Comparison of ENCODE assay signal across 1 cellular context in genomic region chr14:50521912-50522341, GRCh38.
TF ChIP-seq lines count a peak whose summit lies in the region.

No MANE protein-coding gene starts in this region.

TF ChIP-seq in GM12878, 131 proteins besides CTCF, POLR2A, EP300 and RAD21 (continues in another document):
- TF ChIP-seq BACH1 (IDR thresholded peaks at IDR 0.05; ENCODE audit: borderline replicate concordance) (no peak), ZBTB40 (IDR thresholded peaks at IDR 0.05; ENCODE audit: borderline replicate concordance) (no peak), PML (IDR thresholded peaks at IDR 0.05; ENCODE audit: low read length) (no peak; the same call in 1 of the 2 replicates), BCL3 (IDR thresholded peaks at IDR 0.05; ENCODE audit: borderline replicate concordance, insufficient read depth, low read depth, low read length, poor library complexity, severe bottlenecking) (no peak), IKZF2 (IDR thresholded peaks at IDR 0.05) (no peak; a peak in 1 of 4 replicates), NFYA (IDR thresholded peaks at IDR 0.05; ENCODE audit: borderline replicate concordance, low read depth, low read length) (no peak), STAT3 (IDR thresholded peaks at IDR 0.05; ENCODE audit: low read depth, low read length) (no peak), SRF (IDR thresholded peaks at IDR 0.05; ENCODE audit: low read depth in 2 of 2, low read length in 2 of 2) (no peak), CBX3 (IDR thresholded peaks at IDR 0.05; ENCODE audit: borderline replicate concordance, low read depth) (no peak), SREBF2 (IDR thresholded peaks at IDR 0.05; ENCODE audit: low read length) (no peak), E2F8 (IDR thresholded peaks at IDR 0.05; ENCODE audit: low read depth, partially characterized antibody) (no peak), NKRF (conservative IDR thresholded peaks at IDR 0.05) (no peak), MTA3 (IDR thresholded peaks at IDR 0.05; ENCODE audit: borderline replicate concordance, low read length) (no peak; the same call in 1 of the 2 replicates), CREM (IDR thresholded peaks at IDR 0.05; ENCODE audit: low read depth) (peak; percentile 45; the same call in 1 of the 2 replicates), PKNOX1 (IDR thresholded peaks at IDR 0.05) (peak; percentile 62), CEBPZ (IDR thresholded peaks at IDR 0.05; ENCODE audit: low read depth, low read length) (no peak), ZNF687 (IDR thresholded peaks at IDR 0.05) (no peak), PRDM15 (CRISPR knock-in tag; IDR thresholded peaks at IDR 0.05) (no peak), GABPA (IDR thresholded peaks at IDR 0.05; ENCODE audit: low read depth) (0 out of 2 replicates have a peak, but pooled peaks have one; percentile 27), TCF12 (IDR thresholded peaks at IDR 0.05; ENCODE audit: low read depth, low read length) (peak; percentile 44; the same call in 1 of the 2 replicates), ELK1 (IDR thresholded peaks at IDR 0.05; ENCODE audit: low read depth, low read length) (no peak), KAT2A (conservative IDR thresholded peaks at IDR 0.05; ENCODE audit: control insufficient read depth, low read depth, low read length) (no peak), TAF1 (IDR thresholded peaks at IDR 0.05; ENCODE audit: borderline replicate concordance, low read depth, low read length) (no peak), CREB1 (IDR thresholded peaks at IDR 0.05; ENCODE audit: low read depth) (0 out of 2 replicates have a peak, but pooled peaks have one; percentile 34), NFIC (IDR thresholded peaks at IDR 0.05; ENCODE audit: low read depth, low read length) (peak; percentile 77; the same call in 1 of the 2 replicates), LARP7 (IDR thresholded peaks at IDR 0.05) (no peak), EGR1 (IDR thresholded peaks at IDR 0.05; ENCODE audit: borderline replicate concordance in 1 of 2, low read depth in 2 of 2, low read length in 2 of 2) (no peak), SIX5 (IDR thresholded peaks at IDR 0.05; ENCODE audit: low read depth, low read length, severe bottlenecking) (no peak), RB1 (IDR thresholded peaks at IDR 0.05; ENCODE audit: borderline replicate concordance) (no peak)
